In the genomic region with DNA sequence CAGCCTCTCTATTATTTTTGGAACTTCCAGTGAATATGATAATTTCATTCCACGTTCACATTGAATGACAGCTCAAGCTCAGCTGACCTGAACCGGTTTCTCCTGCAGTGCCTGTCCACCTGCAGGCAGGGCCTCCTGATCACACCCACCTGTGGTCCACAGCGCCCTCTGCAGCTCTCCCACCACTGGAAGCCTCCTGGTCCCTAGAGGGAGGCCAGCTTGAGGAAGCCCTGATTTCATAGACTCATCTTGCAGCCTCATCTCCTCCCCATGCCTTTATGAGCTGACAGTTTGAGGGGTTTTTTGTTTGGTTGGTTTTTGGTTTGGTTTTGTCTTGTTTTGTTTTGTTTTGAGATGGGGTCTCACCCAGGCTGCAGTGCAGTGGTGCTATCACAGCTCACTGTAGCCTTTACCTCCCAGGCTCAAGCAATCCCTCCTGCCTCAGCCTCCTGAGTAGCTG, we compare ENCODE assay signal across 9 cellular contexts. TPM values are rescaled to one million over a fixed set of nuclear protein-coding genes. Genes with fewer than 3 reads are reported as not detected.
A peak's percentile ranks its signal among the peaks of the same experiment; 100 is the strongest.
DNase-seq lines count a peak whose midpoint lies in the region; ATAC-seq, FAIRE-seq and TF ChIP-seq lines count a peak whose summit lies in the region.
"Had no signal": no experiment of that assay in that cellular context is flagged by ENCODE, and none has a peak within 500 bp of the region (broad histone marks: within the 10 kb centered on the region; RNA-seq: fewer than 3 reads in every experiment).

No MANE protein-coding gene starts in this region.

- H3K36me3 ChIP-seq in PC-9 (ENCODE audit: low read depth) = no peaks in the 10 kb centered on the region
- no peaks in the 10 kb centered on the region for H3K36me3 ChIP-seq in astrocyte (ENCODE audit: insufficient read depth, low read length)
- H3K36me3 ChIP-seq in tibial artery = no peaks in the 10 kb centered on the region
- H3K36me3 ChIP-seq: SJSA1 had no signal

- H3K27me3 Mint-ChIP-seq in astrocyte (ENCODE audit: low read depth, unreplicated experiment) = no peaks in the 10 kb centered on the region

- H3K9me2 ChIP-seq in PC-9 (ENCODE audit: insufficient read depth) = no peaks in the 10 kb centered on the region

- H3K9ac ChIP-seq in astrocyte (ENCODE audit: low read length) = no peak overlapping the region

- POLR2A ChIA-PET in PC-9 (lab: Charles Lee; ENCODE audit: unreplicated experiment) = interaction anchor here (0.5 to 1.0 kb wide), 9 partner anchors 9 to 40 kb away, joined by 3 to 28 read pairs (median 6); partner anchors contain the start of gene MALAT1

- H3K4me1 Mint-ChIP-seq in astrocyte (ENCODE audit: low read depth, unreplicated experiment) = peaks cover 12% of the 10 kb centered on the region

- H3K4me1 ChIP-seq in PC-9 (replicated peaks; ENCODE audit: insufficient read depth) = peaks cover 48% of the 10 kb centered on the region
- peaks cover 20% of the 10 kb centered on the region for H3K4me1 ChIP-seq in astrocyte (ENCODE audit: insufficient read depth, low read length)
- peaks cover 0 to 52% (median 30%) of the 10 kb centered on the region in 4 donors for H3K4me1 ChIP-seq in tibial artery

- H3K4me2 ChIP-seq in PC-9 = peak overlapping the region; percentile 6; the same call in 1 of the 2 replicates
- H3K4me2 ChIP-seq in astrocyte (ENCODE audit: low read length) = no peak overlapping the region

- ATAC-seq in HG02885 (IDR thresholded peaks at IDR 0.05; ENCODE audit: poor library complexity, unreplicated experiment) (peak; percentile 38), HG03378 (IDR thresholded peaks at IDR 0.05; ENCODE audit: unreplicated experiment) (no peak)

- peaks cover 2% of the 10 kb centered on the region for H3K9me3 Mint-ChIP-seq in astrocyte (ENCODE audit: unreplicated experiment)

- peak overlapping the region; percentile 26 for H3K27ac Mint-ChIP-seq in astrocyte (ENCODE audit: unreplicated experiment)

- no TSS peak for BruUV-seq in PC-9 (replicated peaks; lab: Mats Ljungman, UMichigan)

- H3K4me3 Mint-ChIP-seq in astrocyte (ENCODE audit: unreplicated experiment) = no peak overlapping the region

- CTCF ChIA-PET in PC-9 (lab: Charles Lee) = interaction anchor here (0.7 to 1.4 kb wide), 9 partner anchors 9 to 193 kb away, joined by 3 to 19 read pairs (median 4); no protein-coding TSS in a partner anchor

- H3K27me3 ChIP-seq in PC-9 (ENCODE audit: insufficient read depth, low read depth) = no peaks in the 10 kb centered on the region
- H3K27me3 ChIP-seq in astrocyte (ENCODE audit: insufficient read depth, low read length) = no peaks in the 10 kb centered on the region
- no peaks in the 10 kb centered on the region for H3K27me3 ChIP-seq in tibial artery
- H3K27me3 ChIP-seq: SJSA1 had no signal

- peak; percentile 91 for TF ChIP-seq CTCF in PC-9 (conservative IDR thresholded peaks at IDR 0.05)
- peak; percentile 11 for TF ChIP-seq CTCF in astrocyte (IDR thresholded peaks at IDR 0.05; ENCODE audit: insufficient read depth, low read depth, low read length)
- peak; percentile 35 to 39 for TF ChIP-seq CTCF in tibial artery (IDR thresholded peaks at IDR 0.05)

- FAIRE-seq in astrocyte (lab: Jason Lieb, UNC) = no peak
- no peak for FAIRE-seq in GM19239 (lab: Jason Lieb, UNC)

- H3K27ac ChIP-seq in PC-9 (no peak overlapping the region), astrocyte (ENCODE audit: low read depth, low read length) (no peak overlapping the region), tibial artery (peak overlapping the region; percentile 35 to 95)
- H3K27ac ChIP-seq: SJSA1 had no signal

- H3K36me3 Mint-ChIP-seq in astrocyte (ENCODE audit: low read depth, unreplicated experiment) = peaks cover 6% of the 10 kb centered on the region

- DNase-seq in DMS153 (lab: John Stamatoyannopoulos, UW) = peak; percentile 79
- peak; percentile 91 to 94 for DNase-seq in PC-9
- no peak for DNase-seq in astrocyte (ENCODE audit: low read depth)
- DNase-seq in kidney tubule cell (ENCODE audit: low spot score) = peak; percentile 85
- peak in 1 of 2 donors; percentile 40 for DNase-seq in tibial artery
- DNase-seq in GM19239 (ENCODE audit: insufficient read length, low spot score) = no peak

- H3K79me2 ChIP-seq in PC-9 (ENCODE audit: low read depth) = peaks cover 5% of the 10 kb centered on the region; the same call in 1 of the 2 replicates
- peaks cover 21% of the 10 kb centered on the region for H3K79me2 ChIP-seq in astrocyte (ENCODE audit: insufficient read depth, low read length)

- H3F3A ChIP-seq in PC-9 (ENCODE audit: insufficient read depth, low read depth) = peaks cover 42% of the 10 kb centered on the region

- intact Hi-C loops in PC-9 (cut with micrococcal nuclease; ENCODE audit: unreplicated experiment) = loop anchor here (1.0 kb wide), 2 partner anchors 53 to 87 kb away; partner anchors contain the start of gene SLC25A45
- intact Hi-C loops in tibial artery (cut with DNase I; ENCODE audit: low total_unique reads) = no loop called here

- H3K9me3 ChIP-seq in PC-9 (ENCODE audit: insufficient read depth, low read depth) (no peaks in the 10 kb centered on the region), astrocyte (ENCODE audit: insufficient read depth, low read depth, low read length) (no peaks in the 10 kb centered on the region), tibial artery (no peaks in the 10 kb centered on the region)
- H3K9me3 ChIP-seq: SJSA1 had no signal

- H4K20me1 ChIP-seq in PC-9 (ENCODE audit: insufficient read depth) (no peaks in the 10 kb centered on the region), astrocyte (ENCODE audit: insufficient read depth, low read length) (no peaks in the 10 kb centered on the region)

- H3K4me3 ChIP-seq in PC-9 = no peak overlapping the region
- H3K4me3 ChIP-seq in astrocyte (ENCODE audit: insufficient read depth, low read depth, low read length) = no peak overlapping the region
- H3K4me3 ChIP-seq in tibial artery = no peak overlapping the region
- H3K4me3 ChIP-seq: SJSA1 had no signal

- H2AFZ ChIP-seq in PC-9 = no peak overlapping the region
- no peak overlapping the region for H2AFZ ChIP-seq in astrocyte (ENCODE audit: low read depth, low read length)

RNA-seq across cellular contexts. Expression of gene MALAT1, which starts 29.9 kb away (rescaled TPM):
- 6,494 and 7,852 TPM in 2 replicates for total RNA-seq in PC-9 (2021)
- total RNA-seq in astrocyte = 7,772 and 8,991 TPM in 2 replicates

RNA-seq across cellular contexts. Expression of gene NEAT1, which starts 46.3 kb away (rescaled TPM):
- total RNA-seq in PC-9 (2021) (825 and 938 TPM in 2 replicates), astrocyte (202 and 317 TPM in 2 replicates)

RNA-seq across cellular contexts. Expression of gene SCYL1, which starts 56.0 kb away (rescaled TPM):
- 106 and 135 TPM in 2 replicates for total RNA-seq in PC-9 (2021)
- 106 and 128 TPM in 2 replicates for total RNA-seq in astrocyte

Comparison
In these comparisons a context has a peak if more than half of its experiments do, and no peak if none do; other contexts are left out.
1. DNase-seq: peak in DMS153 (single experiment), PC-9 (2 of 2) and kidney tubule cell (single experiment); none in astrocyte (single experiment) and GM19239 (single experiment).
2. H3K27ac ChIP-seq: peak in tibial artery (2 of 2); none in PC-9 (single experiment) and astrocyte (single experiment).
3. CTCF ChIP-seq: peak in every context shown above with its lines; median percentile 91 in PC-9; 37 in tibial artery; 11 in astrocyte.